In genomic region chr5:89313044-89313443, GRCh38 we compare ENCODE assay signal across 10 cellular contexts.
DNase-seq lines count a peak whose midpoint lies in the region; ATAC-seq and TF ChIP-seq lines count a peak whose summit lies in the region.
"Had no signal": no experiment of that assay in that cellular context is flagged by ENCODE, and none has a peak within 500 bp of the region (broad histone marks: within the 10 kb centered on the region; RNA-seq: fewer than 3 reads in every experiment).

No MANE protein-coding gene starts in this region.

- POLR2A ChIA-PET in AG04449 (lab: Yijun Ruan, JAX), result interaction anchor here (0.6 to 1.4 kb wide), 2 partner anchors 430 to 527 kb away, joined by 3 to 5 read pairs; partner anchors contain the start of gene MEF2C

- ATAC-seq in HG02981 (IDR thresholded peaks at IDR 0.05; ENCODE audit: unreplicated experiment), result no peak
- ATAC-seq in HG02763 (IDR thresholded peaks at IDR 0.05; ENCODE audit: unreplicated experiment), result no peak
- ATAC-seq: esophagus mucosa had no signal

- CTCF ChIA-PET in AG04449 (lab: Yijun Ruan, JAX), result interaction anchor here (1.0 kb wide), 1 partner anchor 10 kb away, joined by 3 read pairs; no protein-coding TSS in a partner anchor

- TF ChIP-seq POLR2A in GM15510 (IDR thresholded peaks at IDR 0.05; ENCODE audit: borderline replicate concordance, extremely low read depth, insufficient read length), result peak; percentile 5

- no peak for TF ChIP-seq CTCF in AG04449 (IDR thresholded peaks at IDR 0.05; ENCODE audit: insufficient read depth, low read length, missing control alignments)

- no peak overlapping the region for H3K4me3 ChIP-seq in AG04449 (ENCODE audit: low read depth, low read length)

- peak; percentile 34 for DNase-seq in AG04449 (ENCODE audit: low read depth, low spot score)
- DNase-seq in RPMI8226, result peak; percentile 18
- peak; percentile 80 for DNase-seq in foreskin melanocyte
- DNase-seq in MV-4-11 (lab: John Stamatoyannopoulos, UW), result no peak
- no peak for DNase-seq in T-helper 1 cell
- DNase-seq: DMS79 treated with DMSO at 0.1 percent for 48 hours had no signal

Comparison
In these comparisons a context has a peak if more than half of its experiments do, and no peak if none do; other contexts are left out.
1. DNase-seq: peak in AG04449 (single experiment), RPMI8226 (single experiment) and foreskin melanocyte (single experiment); none in MV-4-11 (single experiment) and T-helper 1 cell (0 of 5).